14 cellular contexts compared by ENCODE assay signal in genomic region chr4:2652415-2653155, GRCh38.
DNase-seq lines count a peak whose midpoint lies in the region; ATAC-seq and TF ChIP-seq lines count a peak whose summit lies in the region.
"Had no signal": no experiment of that assay in that cellular context is flagged by ENCODE, and none has a peak within 500 bp of the region (broad histone marks: within the 10 kb centered on the region; RNA-seq: fewer than 3 reads in every experiment).

No MANE protein-coding gene starts in this region.

- H3K4me3 Mint-ChIP-seq in activated naive CD4-positive, alpha-beta T cell treated with anti-CD3 and anti-CD28 coated beads, Interleukin-2, amount 50 U/mL, for 24 hours: no peak overlapping the region
- peak overlapping the region in 1 of 3 donors; percentile 29 for H3K4me3 Mint-ChIP-seq in T-cell
- peak overlapping the region in 1 of 2 donors; percentile 32 for H3K4me3 Mint-ChIP-seq in stimulated activated naive B cell treated with anti-CD40 and anti-IgM and Interleukin-4, amounts not matched to agents 10 μg/mL and 1 μg/mL and 100 μg/mL, for 72 hours

- no peak for DNase-seq in activated naive CD4-positive, alpha-beta T cell (lab: John Stamatoyannopoulos, UW)
- DNase-seq in T-cell (no peak), head of caudate nucleus (peak in 28 of 42 donors; percentile 11 to 75 (median 38)), NCI-H526 treated with DMSO at 0.1 percent for 48 hours (lab: John Stamatoyannopoulos, UW) (no peak), GM13976 (ENCODE audit: low spot score) (no peak)
- no peak for DNase-seq in stimulated activated naive B cell treated with anti-CD40 and anti-IgM and Interleukin-4, amounts not matched to agents 10 μg/mL and 1 μg/mL and 100 μg/mL, for 72 hours
- DNase-seq in stimulated activated naive CD4-positive, alpha-beta T cell (lab: John Stamatoyannopoulos, UW): no peak
- DNase-seq: activated CD4-positive, alpha-beta T cell treated with anti-CD3 and anti-CD28 coated beads, Interleukin-2, amount 50 U/mL, for 48 hours; central memory CD4-positive, alpha-beta T cell; NCI-H1436 treated with DMSO at 0.1 percent for 48 hours; NCI-H345; T1000 had no signal

- H3K27ac Mint-ChIP-seq in activated naive CD4-positive, alpha-beta T cell treated with anti-CD3 and anti-CD28 coated beads, Interleukin-2, amount 50 U/mL, for 24 hours: peak overlapping the region; percentile 83
- peak overlapping the region; percentile 65 to 83 for H3K27ac Mint-ChIP-seq in T-cell
- peak overlapping the region; percentile 56 for H3K27ac Mint-ChIP-seq in stimulated activated naive B cell treated with anti-CD40 and anti-IgM and Interleukin-4, amounts not matched to agents 10 μg/mL and 1 μg/mL and 100 μg/mL, for 72 hours

- POLR2A ChIA-PET in T-cell (lab: Charles Lee): no interaction called here

- H3K9me3 Mint-ChIP-seq in activated naive CD4-positive, alpha-beta T cell treated with anti-CD3 and anti-CD28 coated beads, Interleukin-2, amount 50 U/mL, for 24 hours: no peaks in the 10 kb centered on the region
- H3K9me3 Mint-ChIP-seq in T-cell: no peaks in the 10 kb centered on the region
- peaks cover 0 to 3% of the 10 kb centered on the region in 2 donors for H3K9me3 Mint-ChIP-seq in stimulated activated naive B cell treated with anti-CD40 and anti-IgM and Interleukin-4, amounts not matched to agents 10 μg/mL and 1 μg/mL and 100 μg/mL, for 72 hours

- TF ChIP-seq CTCF in GM13976 (IDR thresholded peaks at IDR 0.05; ENCODE audit: borderline replicate concordance, control extremely low read depth, extremely low read depth, insufficient read depth, missing control alignments): no peak

- H3K4me1 Mint-ChIP-seq in activated naive CD4-positive, alpha-beta T cell treated with anti-CD3 and anti-CD28 coated beads, Interleukin-2, amount 50 U/mL, for 24 hours: peaks cover 28% of the 10 kb centered on the region
- H3K4me1 Mint-ChIP-seq in T-cell: peaks cover 17 to 23% (median 20%) of the 10 kb centered on the region in 3 donors
- H3K4me1 Mint-ChIP-seq in stimulated activated naive B cell treated with anti-CD40 and anti-IgM and Interleukin-4, amounts not matched to agents 10 μg/mL and 1 μg/mL and 100 μg/mL, for 72 hours: peaks cover 16 to 20% of the 10 kb centered on the region in 2 donors

- peaks cover 14% of the 10 kb centered on the region for H3K36me3 Mint-ChIP-seq in activated naive CD4-positive, alpha-beta T cell treated with anti-CD3 and anti-CD28 coated beads, Interleukin-2, amount 50 U/mL, for 24 hours
- peaks cover 32% of the 10 kb centered on the region for H3K36me3 Mint-ChIP-seq in T-cell
- peaks cover 36 to 45% of the 10 kb centered on the region in 2 donors for H3K36me3 Mint-ChIP-seq in stimulated activated naive B cell treated with anti-CD40 and anti-IgM and Interleukin-4, amounts not matched to agents 10 μg/mL and 1 μg/mL and 100 μg/mL, for 72 hours

- CTCF ChIA-PET in T-cell (lab: Charles Lee): no interaction called here

- in situ Hi-C loops in GM13976 (cut with MboI; ENCODE audit: low sequenced_read_pairs, unreplicated experiment): no loop called here

- no peaks in the 10 kb centered on the region for H3K27me3 Mint-ChIP-seq in activated naive CD4-positive, alpha-beta T cell treated with anti-CD3 and anti-CD28 coated beads, Interleukin-2, amount 50 U/mL, for 24 hours
- no peaks in the 10 kb centered on the region for H3K27me3 Mint-ChIP-seq in T-cell
- no peaks in the 10 kb centered on the region for H3K27me3 Mint-ChIP-seq in stimulated activated naive B cell treated with anti-CD40 and anti-IgM and Interleukin-4, amounts not matched to agents 10 μg/mL and 1 μg/mL and 100 μg/mL, for 72 hours

- peak in 2 of 4 experiments; percentile 27 to 42 for ATAC-seq in T-cell (replicated peaks in 1 of 4)
- ATAC-seq in stimulated activated naive B cell treated with anti-CD40 and anti-IgM and Interleukin-4, amounts not matched to agents 10 μg/mL and 1 μg/mL and 100 μg/mL, for 72 hours (replicated peaks): peak; percentile 50 to 74
- ATAC-seq: left lobe of liver had no signal

- intact Hi-C loops in head of caudate nucleus (cut with DNase I): no loop called here

Comparison
In these comparisons a context has a peak if more than half of its experiments do, and no peak if none do; other contexts are left out.
1. DNase-seq: peak in head of caudate nucleus (28 of 42); none in activated naive CD4-positive, alpha-beta T cell (0 of 4), T-cell (0 of 34), stimulated activated naive B cell treated with anti-CD40 and anti-IgM and Interleukin-4, amounts not matched to agents 10 μg/mL and 1 μg/mL and 100 μg/mL, for 72 hours (single experiment), stimulated activated naive CD4-positive, alpha-beta T cell (0 of 6), NCI-H526 treated with DMSO at 0.1 percent for 48 hours (single experiment) and GM13976 (single experiment).
2. Peak in every context shown above with its lines, with median percentiles within 50 percentile points of each other: H3K27ac Mint-ChIP-seq.